In genomic region chr4:89712141-89712540, GRCh38 we compare ENCODE assay signal across 18 cellular contexts.
DNase-seq lines count a peak whose midpoint lies in the region; TF ChIP-seq lines count a peak whose summit lies in the region.
"Had no signal": no experiment of that assay in that cellular context is flagged by ENCODE, and none has a peak within 500 bp of the region (broad histone marks: within the 10 kb centered on the region; RNA-seq: fewer than 3 reads in every experiment).

No MANE protein-coding gene starts in this region.

- no peak overlapping the region for H2AFZ ChIP-seq in mesenchymal stem cell (ENCODE audit: low read depth, low read length)

- H3K4me1 ChIP-seq in mesenchymal stem cell (ENCODE audit: control insufficient read depth, insufficient read depth, low read depth, low read length) (no peaks in the 10 kb centered on the region), suprapubic skin (no peaks in the 10 kb centered on the region)
- H3K4me1 ChIP-seq: stomach had no signal

- H3K9ac ChIP-seq in mesenchymal stem cell (ENCODE audit: low read length), result peak overlapping the region; percentile 60

- H3K27ac ChIP-seq in mesenchymal stem cell (ENCODE audit: low read length, poor library complexity, severe bottlenecking) (no peak overlapping the region), caudate nucleus (ENCODE audit: low read depth, low read length) (no peak overlapping the region), suprapubic skin (no peak overlapping the region)
- H3K27ac ChIP-seq: HL-60, stomach, WERI-Rb-1 had no signal

- no peaks in the 10 kb centered on the region for H3K79me1 ChIP-seq in mesenchymal stem cell (replicated peaks; ENCODE audit: low read length, poor library complexity, severe bottlenecking)

- H3K23ac ChIP-seq in mesenchymal stem cell (ENCODE audit: low read length in 2 of 2), result no peak overlapping the region

- no peak for TF ChIP-seq EP300 in suprapubic skin (IDR thresholded peaks at IDR 0.05)

- H4K91ac ChIP-seq in mesenchymal stem cell (ENCODE audit: low read length), result no peak overlapping the region

- H3K36me3 ChIP-seq in mesenchymal stem cell (ENCODE audit: control insufficient read depth in 1 of 2, insufficient read depth in 2 of 2, low read depth in 1 of 2, low read length in 2 of 2) (no peaks in the 10 kb centered on the region), suprapubic skin (no peaks in the 10 kb centered on the region)
- H3K36me3 ChIP-seq: stomach, WERI-Rb-1 had no signal

- no peak overlapping the region for H4K8ac ChIP-seq in mesenchymal stem cell (ENCODE audit: low read length)

- H2AK5ac ChIP-seq in mesenchymal stem cell (ENCODE audit: low read length, severe bottlenecking), result no peak overlapping the region

- no peaks in the 10 kb centered on the region for H3K9me3 ChIP-seq in mesenchymal stem cell (ENCODE audit: control insufficient read depth, low read length)
- no peaks in the 10 kb centered on the region for H3K9me3 ChIP-seq in suprapubic skin
- H3K9me3 ChIP-seq: stomach had no signal

- no peak overlapping the region for H3K14ac ChIP-seq in mesenchymal stem cell (ENCODE audit: low read length in 2 of 2)

- H2BK5ac ChIP-seq in mesenchymal stem cell (ENCODE audit: low read depth, low read length, poor library complexity, severe bottlenecking), result no peak overlapping the region

- no peak overlapping the region for H2BK15ac ChIP-seq in mesenchymal stem cell (ENCODE audit: low read depth, poor library complexity, severe bottlenecking)

- no peak overlapping the region for H2BK120ac ChIP-seq in mesenchymal stem cell (ENCODE audit: low read depth, low read length)

- 54% methylated on average over 1 of the region's 2 CpGs for WGBS in mesenchymal stem cell
- WGBS in suprapubic skin, result 43% methylated on average over 2 of the region's 2 CpGs

- CTCF ChIA-PET in AG04449 (lab: Yijun Ruan, JAX), result interaction anchor here (2.8 kb wide), 1 partner anchor 55 kb away, joined by 8 read pairs; no protein-coding TSS in a partner anchor

- H3K4me3 ChIP-seq in AG04449 (ENCODE audit: low read depth, low read length) (no peak overlapping the region), mesenchymal stem cell (ENCODE audit: insufficient read depth in 1 of 2, low read depth in 1 of 2, low read length in 2 of 2) (peak overlapping the region in 1 of 2 experiments; percentile 6), suprapubic skin (no peak overlapping the region)
- H3K4me3 ChIP-seq: K562, stomach had no signal

- no peak overlapping the region for H3K4me2 ChIP-seq in mesenchymal stem cell (ENCODE audit: low read length, poor library complexity, severe bottlenecking)

- TF ChIP-seq CTCF in AG04449 (IDR thresholded peaks at IDR 0.05; ENCODE audit: insufficient read depth, low read length, missing control alignments), result no peak
- no peak for TF ChIP-seq CTCF in suprapubic skin (IDR thresholded peaks at IDR 0.05)

- DNase-seq in AG04449 (ENCODE audit: low read depth, low spot score), result peak; percentile 31
- peak; percentile 25 for DNase-seq in NCI-H69 (lab: John Stamatoyannopoulos, UW)
- DNase-seq in dedifferentiated amniotic fluid mesenchymal stem cell (ENCODE audit: extremely low spot score), result peak; percentile 70
- no peak for DNase-seq in mesenchymal stem cell
- DNase-seq in caudate nucleus (lab: John Stamatoyannopoulos, UW), result no peak
- no peak for DNase-seq in suprapubic skin (ENCODE audit: low spot score in 2 of 2)
- no peak for DNase-seq in SHP77 treated with DMSO at 0.1 percent for 48 hours (lab: John Stamatoyannopoulos, UW)
- no peak for DNase-seq in glomerular visceral epithelial cell (ENCODE audit: extremely low spot score)
- DNase-seq: 8988T; anterior cingulate cortex; CD8-positive, alpha-beta T cell; foreskin melanocyte; NCI-H1092; NCI-H774; stomach; WERI-Rb-1 had no signal

- POLR2A ChIA-PET in AG04449 (lab: Yijun Ruan, JAX), result interaction anchor here (0.7 kb wide), 1 partner anchor 12 kb away, joined by 3 read pairs; no protein-coding TSS in a partner anchor

- H3K4ac ChIP-seq in mesenchymal stem cell (ENCODE audit: low read depth in 1 of 2, low read length in 2 of 2), result no peak overlapping the region

- no peak overlapping the region for H2BK12ac ChIP-seq in mesenchymal stem cell (ENCODE audit: low read length in 2 of 2)

- no peak for TF ChIP-seq POLR2A in suprapubic skin (IDR thresholded peaks at IDR 0.05)

- no peaks in the 10 kb centered on the region for H3K27me3 ChIP-seq in mesenchymal stem cell (ENCODE audit: control insufficient read depth in 1 of 2, insufficient read depth in 1 of 2, low read length in 2 of 2)
- no peaks in the 10 kb centered on the region for H3K27me3 ChIP-seq in suprapubic skin
- H3K27me3 ChIP-seq: stomach had no signal

- H3K18ac ChIP-seq in mesenchymal stem cell (ENCODE audit: low read depth in 1 of 2, low read length in 2 of 2), result no peak overlapping the region

Comparison
In these comparisons a context has a peak if more than half of its experiments do, and no peak if none do; other contexts are left out.
1. DNase-seq: peak in AG04449 (single experiment), NCI-H69 (single experiment) and dedifferentiated amniotic fluid mesenchymal stem cell (single experiment); none in mesenchymal stem cell (single experiment), caudate nucleus (0 of 61), suprapubic skin (0 of 2), SHP77 treated with DMSO at 0.1 percent for 48 hours (single experiment) and glomerular visceral epithelial cell (single experiment).